8 cellular contexts compared by ENCODE assay signal in genomic region chr6:85678000-85678601, GRCh38. TPM values are rescaled to one million over a fixed set of nuclear protein-coding genes. Genes with fewer than 3 reads are reported as not detected.
DNase-seq lines count a peak whose midpoint lies in the region; ATAC-seq and TF ChIP-seq lines count a peak whose summit lies in the region.

No MANE protein-coding gene starts in this region.

- no peaks in the 10 kb centered on the region for H3K27me3 ChIP-seq in trophoblast cell (ENCODE audit: insufficient read depth, low read length)

- H2AK5ac ChIP-seq in trophoblast cell (ENCODE audit: low read length): peak overlapping the region; percentile 5

- peak overlapping the region; percentile 48 for H2BK120ac ChIP-seq in trophoblast cell (ENCODE audit: insufficient read depth, low read length, poor library complexity)

- no peak overlapping the region for H2AFZ ChIP-seq in trophoblast cell (ENCODE audit: insufficient read depth, low read length, poor library complexity)

- H3K9ac ChIP-seq in trophoblast cell (ENCODE audit: low read length): peak overlapping the region; percentile 98

- H3K18ac ChIP-seq in trophoblast cell (ENCODE audit: low read length): peak overlapping the region; percentile 51

- H4K12ac ChIP-seq in trophoblast cell (ENCODE audit: low read depth, low read length): peak overlapping the region; percentile 19

- H3K36me3 ChIP-seq in trophoblast cell (ENCODE audit: control insufficient read depth in 1 of 2, insufficient read depth in 2 of 2, low read length in 2 of 2): peaks cover 0 to 2% of the 10 kb centered on the region in 2 experiments

- no peak for TF ChIP-seq CTCF in foreskin fibroblast (IDR thresholded peaks at IDR 0.05; ENCODE audit: low read depth, low read length)

- peak overlapping the region; percentile 65 for H3K4me2 ChIP-seq in trophoblast cell (ENCODE audit: low read length)

- H3K4me3 ChIP-seq in foreskin fibroblast (ENCODE audit: low read depth in 1 of 2, low read length in 2 of 2) (peak overlapping the region; percentile 83 to 93), trophoblast cell (ENCODE audit: low read depth, low read length) (peak overlapping the region; percentile 97)

- H3K23ac ChIP-seq in trophoblast cell (ENCODE audit: low read length): peak overlapping the region; percentile 33

- peak overlapping the region; percentile 40 for H3K27ac ChIP-seq in trophoblast cell (ENCODE audit: low read depth, low read length)

- no peaks in the 10 kb centered on the region for H3K9me3 ChIP-seq in trophoblast cell (ENCODE audit: insufficient read depth, low read depth, low read length)

- peaks cover 10% of the 10 kb centered on the region for H3K79me1 ChIP-seq in trophoblast cell (ENCODE audit: low read length)

- peaks cover 0 to 5% of the 10 kb centered on the region in 2 experiments for H3K4me1 ChIP-seq in trophoblast cell (ENCODE audit: control insufficient read depth in 1 of 2, insufficient read depth in 2 of 2, low read length in 2 of 2)

- H4K91ac ChIP-seq in trophoblast cell (ENCODE audit: low read depth, low read length): peak overlapping the region; percentile 75

- peaks cover 11% of the 10 kb centered on the region for H3K79me2 ChIP-seq in trophoblast cell (ENCODE audit: control insufficient read depth, insufficient read depth, low read length, poor library complexity)

- DNase-seq in DMS 273 (lab: John Stamatoyannopoulos, UW; ENCODE audit: unreplicated experiment) (peak; percentile 49), DMS 273 treated with DMSO at 0.1 percent for 48 hours (lab: John Stamatoyannopoulos, UW) (no peak), foreskin fibroblast (no peak), trophoblast cell (no peak), NCI-H2171 (lab: John Stamatoyannopoulos, UW) (no peak), NCI-H446 treated with DMSO at 0.1 percent for 48 hours (lab: John Stamatoyannopoulos, UW) (no peak)

- H2BK5ac ChIP-seq in trophoblast cell (ENCODE audit: low read depth, low read length, poor library complexity): peak overlapping the region; percentile 34

- ATAC-seq in SK-N-SH treated with all-trans-retinoic acid at 6 μM for 48 hours (peak; percentile 4; the same call in 2 of the 3 replicates), HG02840 (IDR thresholded peaks at IDR 0.05; ENCODE audit: low FRiP score, unreplicated experiment) (no peak)

- peak overlapping the region; percentile 57 for H3K14ac ChIP-seq in trophoblast cell (ENCODE audit: low read length)

- H4K8ac ChIP-seq in trophoblast cell (ENCODE audit: low read depth, low read length): peak overlapping the region; percentile 53

- H3K4ac ChIP-seq in trophoblast cell (ENCODE audit: low read depth, low read length): peak overlapping the region; percentile 97

- H2BK12ac ChIP-seq in trophoblast cell (ENCODE audit: low read length): no peak overlapping the region

- WGBS in trophoblast cell (ENCODE audit: extremely low coverage, insufficient coverage, insufficient read length): no CpG with 5 or more reads among the region's 34 CpGs

TF ChIP-seq in SK-N-SH treated with all-trans-retinoic acid at 6 μM for 48 hours, 23 proteins besides CTCF, POLR2A, EP300 and RAD21:
- TF ChIP-seq ZNF565 (CRISPR knock-in tag; conservative IDR thresholded peaks at IDR 0.05; ENCODE audit: low read depth) (no peak), SNAI2 (CRISPR knock-in tag; IDR thresholded peaks at IDR 0.05) (no peak), GLIS3 (CRISPR knock-in tag; IDR thresholded peaks at IDR 0.05) (peak; percentile 86), BACH2 (CRISPR knock-in tag; IDR thresholded peaks at IDR 0.05; ENCODE audit: borderline replicate concordance) (no peak), CSRNP3 (CRISPR knock-in tag; IDR thresholded peaks at IDR 0.05) (peak; percentile 84; the same call in 1 of the 2 replicates)

RNA-seq across cellular contexts. Expression of gene SYNCRIP, which starts 35.4 kb away (rescaled TPM):
- polyA plus RNA-seq in trophoblast cell (2013): 118 and 119 TPM in 2 replicates
